Comparison of ENCODE assay signal across 8 cellular contexts in the genomic region with DNA sequence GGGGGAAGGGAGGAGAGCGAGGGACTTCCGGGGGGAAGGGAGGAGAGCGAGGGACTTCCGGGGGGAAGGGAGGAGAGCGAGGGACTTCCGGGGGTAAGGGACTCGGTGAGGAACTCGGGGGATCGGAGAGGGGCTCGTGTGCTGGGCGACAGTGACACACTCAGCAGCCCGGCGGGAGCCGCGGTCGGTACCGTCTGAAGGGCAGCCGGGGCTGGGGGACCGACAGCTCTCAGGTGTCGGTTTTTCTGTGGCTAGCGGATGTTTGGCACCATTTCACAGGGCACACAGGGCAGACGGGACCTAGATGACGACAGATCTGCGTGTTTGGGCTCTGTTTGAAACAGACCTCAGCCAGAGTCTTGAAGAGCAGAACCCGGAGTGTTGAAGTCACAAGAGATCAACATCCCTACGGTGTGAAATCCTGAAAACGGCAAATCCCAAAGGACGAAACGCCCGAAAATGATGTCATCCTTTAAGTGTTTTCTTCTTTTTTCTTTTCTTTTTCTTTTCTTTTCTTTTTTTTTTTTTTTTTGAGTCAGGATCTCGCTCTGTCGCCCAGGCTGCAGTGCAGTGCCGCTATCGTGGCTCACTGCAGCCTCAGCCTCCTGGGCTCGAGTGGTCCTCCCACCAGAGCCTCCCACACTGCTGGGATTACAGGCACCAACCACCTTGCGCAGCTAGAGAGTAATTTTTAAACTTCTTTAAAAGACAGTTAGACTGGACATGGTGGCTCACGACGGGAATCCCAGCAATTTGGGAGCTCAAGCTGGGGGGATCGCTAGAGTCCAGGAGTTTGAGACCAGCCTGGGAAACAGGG.
DNase-seq lines count a peak whose midpoint lies in the region; ATAC-seq and TF ChIP-seq lines count a peak whose summit lies in the region.

No MANE protein-coding gene starts in this region.

- H3K79me2 ChIP-seq in OCI-LY3 (ENCODE audit: low read length) = peaks cover 7% of the 10 kb centered on the region

- peak; percentile 96 for TF ChIP-seq POLR2A in GM18951 (IDR thresholded peaks at IDR 0.05; ENCODE audit: extremely low read depth, insufficient read depth, insufficient read length)
- TF ChIP-seq POLR2A in erythroblast (IDR thresholded peaks at IDR 0.05; ENCODE audit: low read length) = peak; percentile 94

- H3K27ac ChIP-seq in OCI-LY3 (ENCODE audit: low read length) (peak overlapping the region; percentile 88), muscle layer of colon (ENCODE audit: low read depth, low read length) (peak overlapping the region; percentile 59)

- no peaks in the 10 kb centered on the region for H3K4me1 ChIP-seq in OCI-LY3 (ENCODE audit: low read length)
- no peaks in the 10 kb centered on the region for H3K4me1 ChIP-seq in muscle layer of colon (ENCODE audit: insufficient read depth, low read length)

- H3K27me3 ChIP-seq in OCI-LY3 (ENCODE audit: low read depth, low read length) = no peaks in the 10 kb centered on the region
- H3K27me3 ChIP-seq in muscle layer of colon (ENCODE audit: control insufficient read depth in 1 of 2, insufficient read depth in 2 of 2, low read length in 2 of 2) = peaks cover 0 to 1% of the 10 kb centered on the region in 2 donors

- H3K9ac ChIP-seq in OCI-LY3 (ENCODE audit: low read length) = peak overlapping the region; percentile 87
- H3K9ac ChIP-seq in muscle layer of colon (ENCODE audit: low read length) = peak overlapping the region; percentile 85

- no peak for TF ChIP-seq CTCF in AG09309 (IDR thresholded peaks at IDR 0.05; ENCODE audit: control insufficient read depth, insufficient read depth, low read depth, low read length, missing control alignments)
- TF ChIP-seq CTCF in OCI-LY3 (IDR thresholded peaks at IDR 0.05; ENCODE audit: low read depth, low read length) = no peak

- ATAC-seq in HG03460 (IDR thresholded peaks at IDR 0.05; ENCODE audit: unreplicated experiment) = peak; percentile 52

- DNase-seq in AG09309 (ENCODE audit: low read depth) (peak; percentile 44), activated T-cell treated with anti-CD3 and anti-CD28 coated beads for 48 hours (ENCODE audit: low read depth) (peak; percentile 64), erythroblast (lab: John Stamatoyannopoulos, UW) (peak; percentile 86)
- DNase-seq in stimulated activated CD8-positive, alpha-beta memory T cell treated with anti-CD3 and anti-CD28 coated beads, Interleukin-4, amount 100 ng/mL, for 48 hours = peak; percentile 79

- peak overlapping the region; percentile 94; the same call in 1 of the 2 replicates for H2AFZ ChIP-seq in OCI-LY3 (ENCODE audit: low read depth, low read length)

- H3K36me3 ChIP-seq in OCI-LY3 (replicated peaks; ENCODE audit: low read depth, low read length) (no peaks in the 10 kb centered on the region), muscle layer of colon (ENCODE audit: insufficient read depth, low read length) (no peaks in the 10 kb centered on the region)

- in situ Hi-C loops in GM18951 (cut with MboI; ENCODE audit: low sequenced_read_pairs, unreplicated experiment) = no loop called here

- H3K9me3 ChIP-seq in OCI-LY3 (ENCODE audit: insufficient read depth, low read length) = no peaks in the 10 kb centered on the region
- no peaks in the 10 kb centered on the region for H3K9me3 ChIP-seq in muscle layer of colon (ENCODE audit: low read length)

- peak overlapping the region; percentile 71 for H3K4me3 ChIP-seq in AG09309 (ENCODE audit: control insufficient read depth, low read depth, low read length)
- H3K4me3 ChIP-seq in OCI-LY3 (ENCODE audit: low read length) = peak overlapping the region; percentile 98
- peak overlapping the region; percentile 79 for H3K4me3 ChIP-seq in muscle layer of colon (ENCODE audit: low read depth in 1 of 2, low read length in 2 of 2)

- peak overlapping the region; percentile 75 for H3K4me2 ChIP-seq in OCI-LY3 (ENCODE audit: low read length)

- no peaks in the 10 kb centered on the region for H4K20me1 ChIP-seq in OCI-LY3 (ENCODE audit: insufficient read depth, low read length)

Comparison
In these comparisons a context has a peak if more than half of its experiments do, and no peak if none do; other contexts are left out.
1. Peak in every context shown above with its lines: DNase-seq, ATAC-seq, H3K4me3 ChIP-seq and H3K27ac ChIP-seq.